Comparison of ENCODE assay signal across 23 cellular contexts in genomic region chr14:56378046-56378445, GRCh38.
A peak's percentile ranks its signal among the peaks of the same experiment; 100 is the strongest.
DNase-seq lines count a peak whose midpoint lies in the region; ATAC-seq, FAIRE-seq and TF ChIP-seq lines count a peak whose summit lies in the region.
"Had no signal": no experiment of that assay in that cellular context is flagged by ENCODE, and none has a peak within 500 bp of the region (broad histone marks: within the 10 kb centered on the region; RNA-seq: fewer than 3 reads in every experiment).

No MANE protein-coding gene starts in this region.

- intact Hi-C loops in MCF 10A (cut with micrococcal nuclease): no loop called here
- intact Hi-C loops in breast epithelium (cut with DNase I; ENCODE audit: low total_unique reads): no loop called here
- intact Hi-C loops in lower lobe of right lung (cut with DNase I): no loop called here

- H3K36me3 ChIP-seq in breast epithelium: no peaks in the 10 kb centered on the region
- no peaks in the 10 kb centered on the region for H3K36me3 ChIP-seq in lower lobe of right lung
- H3K36me3 ChIP-seq: brain microvascular endothelial cell, esophagus squamous epithelium, pancreas had no signal

- H3K9me3 Mint-ChIP-seq in MCF 10A (ENCODE audit: unreplicated experiment): peaks cover 11% of the 10 kb centered on the region
- peaks cover 14% of the 10 kb centered on the region for H3K9me3 Mint-ChIP-seq in chondrocyte (ENCODE audit: low read depth)
- peaks cover 0 to 2% of the 10 kb centered on the region in 2 donors for H3K9me3 Mint-ChIP-seq in effector memory CD8-positive, alpha-beta T cell

- H3K4me1 ChIP-seq in breast epithelium (no peaks in the 10 kb centered on the region), lower lobe of right lung (peaks cover 21% of the 10 kb centered on the region)
- H3K4me1 ChIP-seq: pancreas had no signal

- H3K27ac ChIP-seq in breast epithelium: no peak overlapping the region
- H3K27ac ChIP-seq in lower lobe of right lung: peak overlapping the region; percentile 16
- H3K27ac ChIP-seq: brain microvascular endothelial cell, pancreas had no signal

- CTCF ChIA-PET in MCF 10A (lab: Yijun Ruan, JAX): interaction anchor here (0.9 to 1.0 kb wide), 2 partner anchors 12 to 646 kb away, joined by 3 read pairs; no protein-coding TSS in a partner anchor

- DNase-seq in MCF 10A (ENCODE audit: unreplicated experiment): no peak
- DNase-seq in breast epithelium (ENCODE audit: low spot score in 2 of 2): no peak
- DNase-seq in chondrocyte (ENCODE audit: low spot score): no peak
- DNase-seq in lower lobe of right lung: no peak
- no peak for DNase-seq in urothelium cell line (ENCODE audit: low spot score)
- no peak for DNase-seq in effector memory CD8-positive, alpha-beta T cell
- no peak for DNase-seq in GM12892 (ENCODE audit: insufficient read length)
- DNase-seq: 8988T; activated CD4-positive, alpha-beta T cell treated with anti-CD3 and anti-CD28 coated beads for 1 hour; activated effector memory CD4-positive, alpha-beta T cell treated with anti-CD3 and anti-CD28 coated beads, Interleukin-2, amount 50 U/mL, for 16 hours; CD8-positive, alpha-beta memory T cell; effector memory CD4-positive, alpha-beta T cell; esophagus squamous epithelium; GOT3; KBM-7; NCI-H1694 treated with DMSO at 0.1 percent for 48 hours; NCI-H2171 treated with DMSO at 0.1 percent for 48 hours; nephron progenitor cell; pancreas had no signal

- peak overlapping the region; percentile 92 for H3K27ac Mint-ChIP-seq in MCF 10A (ENCODE audit: low read depth, unreplicated experiment)
- peak overlapping the region; percentile 20 for H3K27ac Mint-ChIP-seq in chondrocyte (ENCODE audit: unreplicated experiment)
- no peak overlapping the region for H3K27ac Mint-ChIP-seq in effector memory CD8-positive, alpha-beta T cell
- H3K27ac Mint-ChIP-seq: CD8-positive, alpha-beta memory T cell; nephron progenitor cell; type B pancreatic cell had no signal

- H3K27me3 ChIP-seq in breast epithelium (no peaks in the 10 kb centered on the region), lower lobe of right lung (ENCODE audit: low read depth) (no peaks in the 10 kb centered on the region)
- H3K27me3 ChIP-seq: brain microvascular endothelial cell, esophagus squamous epithelium, pancreas had no signal

- H3K36me3 Mint-ChIP-seq in MCF 10A (ENCODE audit: insufficient read depth, unreplicated experiment): peaks cover 2% of the 10 kb centered on the region
- H3K36me3 Mint-ChIP-seq in chondrocyte (ENCODE audit: low read depth): peaks cover 2% of the 10 kb centered on the region
- no peaks in the 10 kb centered on the region for H3K36me3 Mint-ChIP-seq in effector memory CD8-positive, alpha-beta T cell (ENCODE audit: insufficient read depth)
- H3K36me3 Mint-ChIP-seq: type B pancreatic cell had no signal

- TF ChIP-seq POLR2A in breast epithelium (IDR thresholded peaks at IDR 0.05) (no peak), GM12892 (IDR thresholded peaks at IDR 0.05; ENCODE audit: low read depth, low read length) (no peak)

- H3K4me1 Mint-ChIP-seq in MCF 10A (ENCODE audit: insufficient read depth, unreplicated experiment) (peaks cover 38% of the 10 kb centered on the region), chondrocyte (ENCODE audit: low read depth) (peaks cover 16% of the 10 kb centered on the region)
- no peaks in the 10 kb centered on the region for H3K4me1 Mint-ChIP-seq in effector memory CD8-positive, alpha-beta T cell (ENCODE audit: low read depth in 2 of 2)
- H3K4me1 Mint-ChIP-seq: CD8-positive, alpha-beta memory T cell; nephron progenitor cell had no signal

- TF ChIP-seq CTCF in MCF 10A (IDR thresholded peaks at IDR 0.05; ENCODE audit: unreplicated experiment) (no peak), breast epithelium (IDR thresholded peaks at IDR 0.05) (no peak), chondrocyte (IDR thresholded peaks at IDR 0.05) (no peak), lower lobe of right lung (IDR thresholded peaks at IDR 0.05) (no peak)

- H3K9me3 ChIP-seq in breast epithelium (peaks cover 0 to 4% of the 10 kb centered on the region in 2 donors), lower lobe of right lung (peaks cover 1% of the 10 kb centered on the region)
- H3K9me3 ChIP-seq: pancreas had no signal

- no peak for ATAC-seq in lower lobe of right lung
- no peak for ATAC-seq in HG03442 (IDR thresholded peaks at IDR 0.05; ENCODE audit: unreplicated experiment)
- ATAC-seq in effector memory CD8-positive, alpha-beta T cell (replicated peaks): no peak

- H3K27me3 Mint-ChIP-seq in MCF 10A (ENCODE audit: insufficient read depth, unreplicated experiment): no peaks in the 10 kb centered on the region
- H3K27me3 Mint-ChIP-seq in chondrocyte (ENCODE audit: low read depth): peaks cover 7% of the 10 kb centered on the region
- H3K27me3 Mint-ChIP-seq in effector memory CD8-positive, alpha-beta T cell: peaks cover 0 to 17% of the 10 kb centered on the region in 2 donors
- H3K27me3 Mint-ChIP-seq: CD8-positive, alpha-beta memory T cell; type B pancreatic cell had no signal

- H3K4me3 ChIP-seq in breast epithelium: no peak overlapping the region
- H3K4me3 ChIP-seq in lower lobe of right lung: no peak overlapping the region
- H3K4me3 ChIP-seq: pancreas had no signal

- FAIRE-seq in urothelium cell line (lab: Jason Lieb, UNC) (peak; percentile 46), GM12892 (lab: Jason Lieb, UNC) (no peak)
- FAIRE-seq: colon, pancreas had no signal

- peak overlapping the region; percentile 62 for H3K4me3 Mint-ChIP-seq in MCF 10A (ENCODE audit: unreplicated experiment)
- H3K4me3 Mint-ChIP-seq in chondrocyte (ENCODE audit: unreplicated experiment): no peak overlapping the region
- no peak overlapping the region for H3K4me3 Mint-ChIP-seq in effector memory CD8-positive, alpha-beta T cell
- H3K4me3 Mint-ChIP-seq: CD8-positive, alpha-beta memory T cell; nephron progenitor cell; type B pancreatic cell had no signal

- no TSS peak for BruUV-seq in MCF 10A (replicated peaks; lab: Mats Ljungman, UMichigan)

- POLR2A ChIA-PET in MCF 10A (lab: Yijun Ruan, JAX): interaction anchor here (1.3 to 1.7 kb wide), 5 partner anchors 11 to 489 kb away, joined by 4 to 6 read pairs (median 4); no protein-coding TSS in a partner anchor

Comparison
In these comparisons a context has a peak if more than half of its experiments do, and no peak if none do; other contexts are left out.
1. H3K27ac Mint-ChIP-seq: peak in MCF 10A (single experiment) and chondrocyte (single experiment); none in effector memory CD8-positive, alpha-beta T cell (0 of 2).